8 cellular contexts compared by ENCODE assay signal in genomic region chr5:10577371-10578291, GRCh38. TPM values are rescaled to one million over a fixed set of nuclear protein-coding genes. Genes with fewer than 3 reads are reported as not detected.
DNase-seq lines count a peak whose midpoint lies in the region; ATAC-seq and TF ChIP-seq lines count a peak whose summit lies in the region.

No MANE protein-coding gene starts in this region.

- H3K9ac ChIP-seq in Karpas-422 (ENCODE audit: low read length) = no peak overlapping the region

- ATAC-seq in GM19397 (IDR thresholded peaks at IDR 0.05; ENCODE audit: unreplicated experiment) (peak; percentile 42), HG03097 (IDR thresholded peaks at IDR 0.05; ENCODE audit: low FRiP score, unreplicated experiment) (peak; percentile 46)
- peak; percentile 46 for ATAC-seq in stimulated activated effector memory CD8-positive, alpha-beta T cell treated with anti-CD3 and anti-CD28 coated beads, Interleukin-12 subunit alpha, Interleukin-12 subunit beta, amount 100 ng/mL, for 72 hours

- no peaks in the 10 kb centered on the region for H3K79me2 ChIP-seq in Karpas-422 (ENCODE audit: low read length)

- H3K4me3 ChIP-seq in coronary artery (no peak overlapping the region), Karpas-422 (ENCODE audit: low read length) (no peak overlapping the region)

- no peaks in the 10 kb centered on the region for H4K20me1 ChIP-seq in Karpas-422 (ENCODE audit: insufficient read depth, low read depth, low read length)

- H3K9me2 ChIP-seq in Karpas-422 (replicated peaks; ENCODE audit: insufficient read depth, low read length) = no peaks in the 10 kb centered on the region

- DNase-seq in coronary artery (ENCODE audit: low spot score) (peak; percentile 71), hypothalamus (lab: John Stamatoyannopoulos, UW) (no peak), osteocyte (ENCODE audit: extremely low spot score, unreplicated experiment) (no peak), RPMI8226 (no peak), Karpas-422 (no peak)
- DNase-seq in stimulated activated effector memory CD8-positive, alpha-beta T cell treated with anti-CD3 and anti-CD28 coated beads, Interleukin-12 subunit alpha, Interleukin-12 subunit beta, amount 100 ng/mL, for 72 hours (ENCODE audit: low spot score in 2 of 2) = no peak

- peaks cover 47% of the 10 kb centered on the region for H3K4me1 Mint-ChIP-seq in stimulated activated effector memory CD8-positive, alpha-beta T cell treated with anti-CD3 and anti-CD28 coated beads, Interleukin-12 subunit alpha, Interleukin-12 subunit beta, amount 100 ng/mL, for 72 hours
- peaks cover 10% of the 10 kb centered on the region for H3K4me1 Mint-ChIP-seq in osteocyte (ENCODE audit: unreplicated experiment)

- no peak for TF ChIP-seq CTCF in coronary artery (IDR thresholded peaks at IDR 0.05)
- TF ChIP-seq CTCF in osteocyte (IDR thresholded peaks at IDR 0.05) = no peak

- 0 out of 2 replicates have a peak, but pooled peaks cover 2% of the 10 kb centered on the region for H3K27me3 ChIP-seq in Karpas-422 (ENCODE audit: low read length)

- H3K36me3 Mint-ChIP-seq in stimulated activated effector memory CD8-positive, alpha-beta T cell treated with anti-CD3 and anti-CD28 coated beads, Interleukin-12 subunit alpha, Interleukin-12 subunit beta, amount 100 ng/mL, for 72 hours = peaks cover 12% of the 10 kb centered on the region
- H3K36me3 Mint-ChIP-seq in osteocyte (ENCODE audit: unreplicated experiment) = no peaks in the 10 kb centered on the region

- H3K27ac Mint-ChIP-seq in stimulated activated effector memory CD8-positive, alpha-beta T cell treated with anti-CD3 and anti-CD28 coated beads, Interleukin-12 subunit alpha, Interleukin-12 subunit beta, amount 100 ng/mL, for 72 hours = peak overlapping the region; percentile 55
- no peak overlapping the region for H3K27ac Mint-ChIP-seq in osteocyte (ENCODE audit: unreplicated experiment)

- H3K4me1 ChIP-seq in Karpas-422 (ENCODE audit: low read length) = peaks cover 21% of the 10 kb centered on the region

- H3K27me3 Mint-ChIP-seq in osteocyte (ENCODE audit: unreplicated experiment) = no peaks in the 10 kb centered on the region

- H3K9me3 ChIP-seq in Karpas-422 (ENCODE audit: low read length) = no peaks in the 10 kb centered on the region

- H3K4me3 Mint-ChIP-seq in stimulated activated effector memory CD8-positive, alpha-beta T cell treated with anti-CD3 and anti-CD28 coated beads, Interleukin-12 subunit alpha, Interleukin-12 subunit beta, amount 100 ng/mL, for 72 hours = no peak overlapping the region
- no peak overlapping the region for H3K4me3 Mint-ChIP-seq in osteocyte (ENCODE audit: unreplicated experiment)

- H3K9me3 Mint-ChIP-seq in stimulated activated effector memory CD8-positive, alpha-beta T cell treated with anti-CD3 and anti-CD28 coated beads, Interleukin-12 subunit alpha, Interleukin-12 subunit beta, amount 100 ng/mL, for 72 hours = no peaks in the 10 kb centered on the region
- no peaks in the 10 kb centered on the region for H3K9me3 Mint-ChIP-seq in osteocyte (ENCODE audit: unreplicated experiment)

- H3K36me3 ChIP-seq in Karpas-422 (ENCODE audit: insufficient read depth, low read length) = no peaks in the 10 kb centered on the region

- H2AFZ ChIP-seq in Karpas-422 (ENCODE audit: low read length) = no peak overlapping the region

- H3K27ac ChIP-seq in coronary artery (peak overlapping the region; percentile 36 to 40), Karpas-422 (ENCODE audit: low read length) (no peak overlapping the region)

- H3K4me2 ChIP-seq in Karpas-422 (ENCODE audit: low read depth, low read length, poor library complexity, severe bottlenecking) = no peak overlapping the region

RNA-seq across cellular contexts. Expression of gene ANKRD33B, which starts 13.8 kb away (rescaled TPM):
- 0.83 and 0.94 TPM in 2 replicates for total RNA-seq in osteocyte
- 0.48 and 0.90 TPM in 2 replicates for total RNA-seq in Karpas-422 (2014; rRNA removed; shearing (Covaris generic); ENCODE audit: low replicate concordance)
